1 cellular context compared by ENCODE assay signal in genomic region chr5:151434570-151435237, GRCh38.
TF ChIP-seq lines count a peak whose summit lies in the region.

No MANE protein-coding gene starts in this region.

TF ChIP-seq in HCT116, 20 proteins besides CTCF, POLR2A, EP300 and RAD21 (continued from another document):
- TF ChIP-seq, protein P1, sequence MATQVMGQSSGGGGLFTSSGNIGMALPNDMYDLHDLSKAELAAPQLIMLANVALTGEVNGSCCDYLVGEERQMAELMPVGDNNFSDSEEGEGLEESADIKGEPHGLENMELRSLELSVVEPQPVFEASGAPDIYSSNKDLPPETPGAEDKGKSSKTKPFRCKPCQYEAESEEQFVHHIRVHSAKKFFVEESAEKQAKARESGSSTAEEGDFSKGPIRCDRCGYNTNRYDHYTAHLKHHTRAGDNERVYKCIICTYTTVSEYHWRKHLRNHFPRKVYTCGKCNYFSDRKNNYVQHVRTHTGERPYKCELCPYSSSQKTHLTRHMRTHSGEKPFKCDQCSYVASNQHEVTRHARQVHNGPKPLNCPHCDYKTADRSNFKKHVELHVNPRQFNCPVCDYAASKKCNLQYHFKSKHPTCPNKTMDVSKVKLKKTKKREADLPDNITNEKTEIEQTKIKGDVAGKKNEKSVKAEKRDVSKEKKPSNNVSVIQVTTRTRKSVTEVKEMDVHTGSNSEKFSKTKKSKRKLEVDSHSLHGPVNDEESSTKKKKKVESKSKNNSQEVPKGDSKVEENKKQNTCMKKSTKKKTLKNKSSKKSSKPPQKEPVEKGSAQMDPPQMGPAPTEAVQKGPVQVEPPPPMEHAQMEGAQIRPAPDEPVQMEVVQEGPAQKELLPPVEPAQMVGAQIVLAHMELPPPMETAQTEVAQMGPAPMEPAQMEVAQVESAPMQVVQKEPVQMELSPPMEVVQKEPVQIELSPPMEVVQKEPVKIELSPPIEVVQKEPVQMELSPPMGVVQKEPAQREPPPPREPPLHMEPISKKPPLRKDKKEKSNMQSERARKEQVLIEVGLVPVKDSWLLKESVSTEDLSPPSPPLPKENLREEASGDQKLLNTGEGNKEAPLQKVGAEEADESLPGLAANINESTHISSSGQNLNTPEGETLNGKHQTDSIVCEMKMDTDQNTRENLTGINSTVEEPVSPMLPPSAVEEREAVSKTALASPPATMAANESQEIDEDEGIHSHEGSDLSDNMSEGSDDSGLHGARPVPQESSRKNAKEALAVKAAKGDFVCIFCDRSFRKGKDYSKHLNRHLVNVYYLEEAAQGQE (IDR thresholded peaks at IDR 0.05; ENCODE audit: low read depth), result no peak
- TF ChIP-seq CEBPB (IDR thresholded peaks at IDR 0.05; ENCODE audit: low read depth), result no peak
- TF ChIP-seq ZNF274 (IDR thresholded peaks at IDR 0.05; ENCODE audit: low read depth, low read length), result no peak
- no peak for TF ChIP-seq ZFX (IDR thresholded peaks at IDR 0.05)
- no peak for TF ChIP-seq EZH2phosphoT487 (IDR thresholded peaks at IDR 0.05; ENCODE audit: borderline replicate concordance)
- no peak for TF ChIP-seq TCF7L2 (IDR thresholded peaks at IDR 0.05; ENCODE audit: borderline replicate concordance, extremely low read depth, insufficient read depth, insufficient read length)
- no peak for TF ChIP-seq FOSL1 (IDR thresholded peaks at IDR 0.05; ENCODE audit: low read depth)
- no peak for TF ChIP-seq ZBTB33 (IDR thresholded peaks at IDR 0.05; ENCODE audit: extremely low read depth, insufficient replicate concordance, low read length)
- TF ChIP-seq ELF1 (IDR thresholded peaks at IDR 0.05; ENCODE audit: borderline replicate concordance, low read depth), result no peak
- TF ChIP-seq SIN3A (IDR thresholded peaks at IDR 0.05; ENCODE audit: low read depth), result no peak
- TF ChIP-seq SRF (IDR thresholded peaks at IDR 0.05; ENCODE audit: low read depth), result no peak
- no peak for TF ChIP-seq JUND (IDR thresholded peaks at IDR 0.05)
- TF ChIP-seq SP1 (IDR thresholded peaks at IDR 0.05; ENCODE audit: low read depth), result no peak
TF ChIP-seq in HCT116: peak in this region for 0.
